In the genomic region with DNA sequence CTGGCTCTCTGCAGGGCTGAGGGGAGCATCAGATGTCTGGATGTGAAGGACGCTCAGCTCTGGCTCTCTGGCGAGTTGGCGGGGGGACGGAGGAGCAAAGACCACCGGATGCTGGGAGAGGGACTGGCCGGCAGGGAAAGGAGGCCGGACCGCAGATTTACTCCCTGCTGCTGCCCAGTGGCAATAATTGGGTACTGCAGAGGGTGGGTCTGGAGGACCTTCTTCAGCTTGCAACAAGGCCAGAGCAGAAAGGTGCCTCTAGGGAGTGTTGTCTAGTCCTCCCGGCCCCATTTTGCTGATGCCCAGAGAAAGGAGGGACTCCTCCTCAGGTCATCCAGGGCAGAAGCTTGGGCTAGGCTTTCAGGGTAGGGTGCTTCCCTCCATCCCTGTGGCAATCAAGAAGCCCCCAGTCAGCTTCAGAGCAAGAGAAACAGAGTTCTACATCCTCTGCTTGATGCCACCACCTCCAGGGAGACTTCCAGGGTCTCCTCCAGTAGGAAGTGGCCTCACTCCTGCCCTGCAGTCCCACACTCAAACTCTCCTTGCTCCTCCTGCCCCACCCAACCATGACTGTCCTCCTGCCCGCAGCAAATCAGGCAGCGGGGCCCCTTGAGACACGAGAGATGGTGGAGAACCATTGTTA, we compare ENCODE assay signal across 8 cellular contexts. TPM values are rescaled to one million over a fixed set of nuclear protein-coding genes. Genes with fewer than 3 reads are reported as not detected.
A peak's percentile ranks its signal among the peaks of the same experiment; 100 is the strongest.
DNase-seq lines count a peak whose midpoint lies in the region; ATAC-seq, FAIRE-seq and TF ChIP-seq lines count a peak whose summit lies in the region.

No MANE protein-coding gene starts in this region.

- no peak overlapping the region for H3K4me3 ChIP-seq in kidney (ENCODE audit: low read length in 2 of 2)

- intact Hi-C loops in kidney (cut with DNase I): no loop called here

- H3K27me3 Mint-ChIP-seq in T-helper 2 cell treated with Interferon-gamma antibody and Interleukin-4, amounts not matched to agents 5 μg/mL and 100 μg/mL, for 36 hours (ENCODE audit: low read depth): peaks cover 14% of the 10 kb centered on the region

- H3K9ac ChIP-seq in kidney (ENCODE audit: low read length in 2 of 2): peak overlapping the region in 1 of 2 donors; percentile 34

- H3K4me3 Mint-ChIP-seq in T-helper 2 cell treated with Interferon-gamma antibody and Interleukin-4, amounts not matched to agents 5 μg/mL and 100 μg/mL, for 36 hours: no peak overlapping the region

- in situ Hi-C loops in T47D (cut with HindIII; ENCODE audit: low pct_unique_long_range_greater_than_20kb, low sequenced_read_pairs): no loop called here

- peaks cover 9% of the 10 kb centered on the region for H3K4me1 Mint-ChIP-seq in T-helper 2 cell treated with Interferon-gamma antibody and Interleukin-4, amounts not matched to agents 5 μg/mL and 100 μg/mL, for 36 hours (ENCODE audit: low read depth)

- no peak overlapping the region for H3K27ac ChIP-seq in kidney (ENCODE audit: low read depth in 2 of 2, low read length in 2 of 2)

- no peak for ATAC-seq in GM21526 (IDR thresholded peaks at IDR 0.05; ENCODE audit: low FRiP score, unreplicated experiment)

- H3K36me3 ChIP-seq in kidney (ENCODE audit: control insufficient read depth in 1 of 2, insufficient read depth in 2 of 2, low read length in 2 of 2): no peaks in the 10 kb centered on the region

- DNase-seq in NCI-H1436 (lab: John Stamatoyannopoulos, UW): peak; percentile 38
- DNase-seq in NCI-H1436 treated with DMSO at 0.1 percent for 48 hours (lab: John Stamatoyannopoulos, UW): no peak
- DNase-seq in KG1 (lab: John Stamatoyannopoulos, UW): peak; percentile 3
- DNase-seq in T-helper 2 cell treated with Interferon-gamma antibody and Interleukin-4, amounts not matched to agents 5 μg/mL and 100 μg/mL, for 36 hours (ENCODE audit: low spot score): peak; percentile 47
- DNase-seq in T47D (ENCODE audit: low read depth in 1 of 2, low spot score in 1 of 2): peak; percentile 56 to 67
- peak; percentile 77 for DNase-seq in kidney
- peak; percentile 48 to 52 for DNase-seq in stimulated activated CD4-positive, alpha-beta T cell treated with anti-CD3 and anti-CD28 coated beads, Interleukin-2, amount 100 ng/mL, for 48 hours

- TF ChIP-seq CTCF in kidney (IDR thresholded peaks at IDR 0.05; ENCODE audit: borderline replicate concordance, extremely low read depth, insufficient read depth): peak; percentile 80

- H3K36me3 Mint-ChIP-seq in T-helper 2 cell treated with Interferon-gamma antibody and Interleukin-4, amounts not matched to agents 5 μg/mL and 100 μg/mL, for 36 hours (ENCODE audit: low read depth): no peaks in the 10 kb centered on the region

- no peaks in the 10 kb centered on the region for H3K9me3 Mint-ChIP-seq in T-helper 2 cell treated with Interferon-gamma antibody and Interleukin-4, amounts not matched to agents 5 μg/mL and 100 μg/mL, for 36 hours

- peaks cover 0 to 9% of the 10 kb centered on the region in 2 donors for H3K4me1 ChIP-seq in kidney (ENCODE audit: control insufficient read depth in 1 of 2, insufficient read depth in 1 of 2, low read depth in 1 of 2, low read length in 2 of 2)

- no peak overlapping the region for H3K27ac Mint-ChIP-seq in T-helper 2 cell treated with Interferon-gamma antibody and Interleukin-4, amounts not matched to agents 5 μg/mL and 100 μg/mL, for 36 hours

- FAIRE-seq in kidney (lab: Jason Lieb, UNC): no peak

- H3K9me3 ChIP-seq in kidney (ENCODE audit: control insufficient read depth in 1 of 2, low read length in 2 of 2): no peaks in the 10 kb centered on the region

RNA-seq across cellular contexts. Expression of gene CSPG4, which starts 20.3 kb away (rescaled TPM):
- 30.7 TPM for total RNA-seq in kidney
- 4.4 TPM for polyA plus RNA-seq in kidney (ENCODE audit: insufficient read depth, low read depth, low replicate concordance)
